ENCODE assay signal across 21 cellular contexts in the genomic region with DNA sequence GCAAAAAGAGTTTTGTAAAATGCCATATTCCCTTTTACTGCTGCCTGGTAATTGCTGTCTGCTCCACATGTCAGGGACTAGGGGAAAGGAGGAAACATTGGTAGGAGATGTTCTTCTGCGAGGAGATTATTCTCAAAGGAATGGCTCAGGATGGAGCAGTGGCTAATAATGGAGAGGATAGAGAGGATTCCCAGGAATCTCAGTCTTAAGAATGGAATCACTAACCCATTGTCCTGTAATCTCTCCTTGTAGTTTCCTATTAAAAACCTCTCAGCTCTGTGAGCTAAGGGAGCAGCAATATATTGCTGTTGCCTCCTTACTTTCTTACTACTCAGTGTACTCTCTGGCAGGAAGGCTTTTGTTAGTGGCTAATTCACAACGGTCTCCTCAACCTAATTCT.
"Had no signal": no experiment of that assay in that cellular context is flagged by ENCODE, and none has a peak within 500 bp of the region (broad histone marks: within the 10 kb centered on the region; RNA-seq: fewer than 3 reads in every experiment).

No MANE protein-coding gene starts in this region.

- DNase-seq: activated CD4-positive, alpha-beta memory T cell treated with anti-CD3 and anti-CD28 coated beads, Interleukin-2, amount 10 ng/mL, durations not matched to agents 7 days and 5 days; activated CD4-positive, alpha-beta T cell treated with anti-CD3 and anti-CD28 coated beads for 36 hours; activated CD4-positive, alpha-beta T cell treated with anti-CD3 and anti-CD28 coated beads, Interleukin-2, amount 50 U/mL, for 1 hour; activated naive CD4-positive, alpha-beta T cell treated with anti-CD3 and anti-CD28 coated beads, Interleukin-2, amount 50 U/mL, for 16 hours; activated naive CD8-positive, alpha-beta T cell treated with anti-CD3 and anti-CD28 coated beads, Interleukin-2, amount 10 ng/mL, durations not matched to agents 7 days and 5 days; activated T-cell treated with anti-CD3 and anti-CD28 coated beads for 4 hours; adrenal gland; anterior cingulate cortex; cerebellar nuclear complex; NCI-H1105 treated with DMSO at 0.1 percent for 48 hours; NCI-H1436 treated with DMSO at 0.1 percent for 48 hours; NCI-H187; NCI-H2081; NCI-H510A treated with DMSO at 0.1 percent for 48 hours; NCI-H69; PC-9; SIG-M5; T-cell; T-helper 2 cell; T1000 had no signal

- H3K4me1 ChIP-seq: adrenal gland had no signal

- H3K36me3 Mint-ChIP-seq: activated naive CD8-positive, alpha-beta T cell treated with anti-CD3 and anti-CD28 coated beads, Interleukin-2, amount 10 ng/mL, durations not matched to agents 7 days and 5 days had no signal

- H3K4me1 Mint-ChIP-seq: activated CD4-positive, alpha-beta T cell treated with anti-CD3 and anti-CD28 coated beads for 36 hours had no signal

- H3K4me3 Mint-ChIP-seq: activated CD4-positive, alpha-beta memory T cell treated with anti-CD3 and anti-CD28 coated beads, Interleukin-2, amount 10 ng/mL, durations not matched to agents 7 days and 5 days; activated CD4-positive, alpha-beta T cell treated with anti-CD3 and anti-CD28 coated beads for 36 hours; activated naive CD8-positive, alpha-beta T cell treated with anti-CD3 and anti-CD28 coated beads, Interleukin-2, amount 10 ng/mL, durations not matched to agents 7 days and 5 days; T-cell had no signal

- H3K9me3 ChIP-seq: adrenal gland had no signal

- H3K4me2 ChIP-seq: PC-9 had no signal

- H3K36me3 ChIP-seq: adrenal gland had no signal

- H3K27ac ChIP-seq: adrenal gland, PC-9, VCaP had no signal

- H3K27me3 Mint-ChIP-seq: activated CD4-positive, alpha-beta memory T cell treated with anti-CD3 and anti-CD28 coated beads, Interleukin-2, amount 10 ng/mL, durations not matched to agents 7 days and 5 days; activated CD4-positive, alpha-beta T cell treated with anti-CD3 and anti-CD28 coated beads for 36 hours; activated naive CD8-positive, alpha-beta T cell treated with anti-CD3 and anti-CD28 coated beads, Interleukin-2, amount 10 ng/mL, durations not matched to agents 7 days and 5 days; T-cell had no signal

- H3K27ac Mint-ChIP-seq: activated CD4-positive, alpha-beta memory T cell treated with anti-CD3 and anti-CD28 coated beads, Interleukin-2, amount 10 ng/mL, durations not matched to agents 7 days and 5 days; activated CD4-positive, alpha-beta T cell treated with anti-CD3 and anti-CD28 coated beads for 36 hours; activated naive CD8-positive, alpha-beta T cell treated with anti-CD3 and anti-CD28 coated beads, Interleukin-2, amount 10 ng/mL, durations not matched to agents 7 days and 5 days; T-cell had no signal

- H3K27me3 ChIP-seq: adrenal gland had no signal

- ATAC-seq: activated CD4-positive, alpha-beta T cell treated with anti-CD3 and anti-CD28 coated beads for 36 hours; T-cell had no signal

- H2AFZ ChIP-seq: PC-9 had no signal

- H3K4me3 ChIP-seq: adrenal gland, PC-9 had no signal

- H3K9me3 Mint-ChIP-seq: activated CD4-positive, alpha-beta memory T cell treated with anti-CD3 and anti-CD28 coated beads, Interleukin-2, amount 10 ng/mL, durations not matched to agents 7 days and 5 days; activated naive CD8-positive, alpha-beta T cell treated with anti-CD3 and anti-CD28 coated beads, Interleukin-2, amount 10 ng/mL, durations not matched to agents 7 days and 5 days; T-cell had no signal
